In the genomic region with DNA sequence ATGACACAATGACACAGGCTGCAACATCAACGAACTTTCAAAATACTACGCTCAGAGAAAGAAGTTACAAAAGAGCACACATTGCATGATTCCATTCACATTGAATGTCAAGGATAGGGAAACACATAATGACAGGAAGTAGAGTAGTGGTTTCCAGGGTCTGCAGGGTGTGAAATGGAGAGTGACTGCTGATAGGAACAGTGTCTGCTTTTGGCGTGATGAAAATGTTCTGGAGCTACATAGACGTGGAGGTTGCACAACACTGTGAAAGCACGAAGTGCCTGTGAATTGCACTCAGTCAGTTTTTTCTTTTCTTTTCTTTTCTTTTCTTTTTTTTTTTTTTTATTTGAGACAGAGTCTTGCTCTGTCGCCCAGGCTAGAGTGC, we compare ENCODE assay signal across 11 cellular contexts.
"Had no signal": no experiment of that assay in that cellular context is flagged by ENCODE, and none has a peak within 500 bp of the region (broad histone marks: within the 10 kb centered on the region; RNA-seq: fewer than 3 reads in every experiment).

No MANE protein-coding gene starts in this region.

- H3K9me3 ChIP-seq: pancreas, testis had no signal

- DNase-seq: activated CD4-positive, alpha-beta T cell treated with anti-CD3 and anti-CD28 coated beads for 48 hours; activated naive CD4-positive, alpha-beta T cell treated with anti-CD3 and anti-CD28 coated beads for 36 hours; cortex of kidney; effector CD8-positive, alpha-beta T cell; stimulated activated CD4-positive, alpha-beta T cell treated with anti-CD3 and anti-CD28 coated beads, Interleukin-4, amount 100 ng/mL, for 1 hour; stimulated activated naive CD8-positive, alpha-beta T cell treated with anti-CD3 and anti-CD28 coated beads, Interleukin-15, amount 100 ng/mL, for 72 hours; testis had no signal

- H3K4me3 Mint-ChIP-seq: activated naive CD4-positive, alpha-beta T cell treated with anti-CD3 and anti-CD28 coated beads for 36 hours; central memory CD8-positive, alpha-beta T cell; neural crest cell; stimulated activated naive CD8-positive, alpha-beta T cell treated with anti-CD3 and anti-CD28 coated beads, Interleukin-15, amount 100 ng/mL, for 72 hours had no signal

- FAIRE-seq: keratinocyte, pancreas had no signal

- H3K27me3 Mint-ChIP-seq: stimulated activated naive CD8-positive, alpha-beta T cell treated with anti-CD3 and anti-CD28 coated beads, Interleukin-15, amount 100 ng/mL, for 72 hours had no signal

- H3K4me1 Mint-ChIP-seq: central memory CD8-positive, alpha-beta T cell; stimulated activated naive CD8-positive, alpha-beta T cell treated with anti-CD3 and anti-CD28 coated beads, Interleukin-15, amount 100 ng/mL, for 72 hours had no signal

- H3K27ac ChIP-seq: pancreas, testis had no signal

- H3K27me3 ChIP-seq: pancreas, testis had no signal

- H3K27ac Mint-ChIP-seq: activated naive CD4-positive, alpha-beta T cell treated with anti-CD3 and anti-CD28 coated beads for 36 hours; stimulated activated naive CD8-positive, alpha-beta T cell treated with anti-CD3 and anti-CD28 coated beads, Interleukin-15, amount 100 ng/mL, for 72 hours had no signal

- H3K4me1 ChIP-seq: pancreas, testis had no signal

- H3K4me3 ChIP-seq: pancreas, testis had no signal

- H3K9me3 Mint-ChIP-seq: activated naive CD4-positive, alpha-beta T cell treated with anti-CD3 and anti-CD28 coated beads for 36 hours; central memory CD8-positive, alpha-beta T cell had no signal

- ATAC-seq: pancreas; stimulated activated naive CD8-positive, alpha-beta T cell treated with anti-CD3 and anti-CD28 coated beads, Interleukin-15, amount 100 ng/mL, for 72 hours had no signal
